Comparison of ENCODE assay signal across 9 cellular contexts in the genomic region with DNA sequence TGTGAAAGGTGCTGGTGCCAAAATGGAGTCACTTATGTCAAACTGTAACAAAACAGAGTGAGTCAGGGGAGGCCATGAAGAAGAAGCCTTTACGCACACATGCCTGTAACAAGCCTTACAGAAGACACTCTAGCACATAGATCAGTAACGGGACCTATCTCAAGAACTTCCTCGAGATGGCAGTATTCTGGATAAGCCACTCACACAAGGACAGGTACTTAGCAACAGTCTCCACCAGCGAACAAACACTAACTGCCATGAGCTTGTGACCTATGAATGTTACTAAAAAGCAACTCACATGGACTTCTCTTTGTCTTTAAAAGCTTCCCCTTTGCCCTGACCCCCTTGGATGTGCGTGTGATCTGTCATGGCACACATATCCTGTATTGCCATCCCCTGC.
DNase-seq lines count a peak whose midpoint lies in the region; ATAC-seq and TF ChIP-seq lines count a peak whose summit lies in the region.
"Had no signal": no experiment of that assay in that cellular context is flagged by ENCODE, and none has a peak within 500 bp of the region (broad histone marks: within the 10 kb centered on the region; RNA-seq: fewer than 3 reads in every experiment).

No MANE protein-coding gene starts in this region.

- no peaks in the 10 kb centered on the region for H3K9me3 ChIP-seq in OCI-LY1 (ENCODE audit: low read length)

- no peaks in the 10 kb centered on the region for H3F3A ChIP-seq in OCI-LY1 (ENCODE audit: insufficient read depth, low read length)

- no peaks in the 10 kb centered on the region for H3K9me2 ChIP-seq in OCI-LY1 (ENCODE audit: low read depth, low read length)

- H3K4me3 ChIP-seq in OCI-LY1 (ENCODE audit: low read depth, low read length, poor library complexity, severe bottlenecking): no peak overlapping the region

- peak; percentile 57 for TF ChIP-seq CTCF in HFFc6 (IDR thresholded peaks at IDR 0.05)
- TF ChIP-seq CTCF in OCI-LY1 (IDR thresholded peaks at IDR 0.05; ENCODE audit: low read length): peak; percentile 49; the same call in 1 of the 2 replicates
- peak; percentile 41 for TF ChIP-seq CTCF in foreskin keratinocyte (conservative IDR thresholded peaks at IDR 0.05)

- no peak overlapping the region; the same call in 1 of the 2 replicates for H3K4me3 Mint-ChIP-seq in HFFc6

- H3K9me3 Mint-ChIP-seq in HFFc6: no peaks in the 10 kb centered on the region

- H3K4me1 Mint-ChIP-seq in HFFc6 (ENCODE audit: low read depth): no peaks in the 10 kb centered on the region

- H3K79me2 ChIP-seq in OCI-LY1 (ENCODE audit: insufficient read depth, low read length): no peaks in the 10 kb centered on the region

- DNase-seq in DMS 273 treated with DMSO at 0.1 percent for 48 hours (lab: John Stamatoyannopoulos, UW) (peak; percentile 27), HFFc6 (peak; percentile 36), foreskin keratinocyte (peak in 1 of 2 donors; percentile 23), NCI-H2107 treated with DMSO at 0.1 percent for 48 hours (lab: John Stamatoyannopoulos, UW; ENCODE audit: unreplicated experiment) (no peak), dedifferentiated amniotic fluid mesenchymal stem cell (ENCODE audit: extremely low spot score) (no peak)
- no peak for DNase-seq in stimulated activated CD4-positive, alpha-beta T cell treated with anti-CD3 and anti-CD28 coated beads, Interleukin-2, amount 100 ng/mL, for 48 hours
- DNase-seq in stimulated activated CD8-positive, alpha-beta memory T cell treated with anti-CD3 and anti-CD28 coated beads, Interleukin-4, amount 100 ng/mL, for 48 hours: no peak
- DNase-seq: activated naive CD4-positive, alpha-beta T cell treated with anti-CD3 and anti-CD28 coated beads, Interleukin-2, amount 50 U/mL, for 16 hours had no signal

- H3K27me3 ChIP-seq in OCI-LY1 (ENCODE audit: insufficient read depth, low read length) (no peaks in the 10 kb centered on the region), foreskin keratinocyte (peaks cover 15% of the 10 kb centered on the region)

- no peaks in the 10 kb centered on the region for H3K36me3 Mint-ChIP-seq in HFFc6 (ENCODE audit: low read depth)

- H3K4me1 ChIP-seq in OCI-LY1 (ENCODE audit: insufficient read depth, low read length, severe bottlenecking): no peaks in the 10 kb centered on the region
- no peaks in the 10 kb centered on the region for H3K4me1 ChIP-seq in foreskin keratinocyte

- no peak overlapping the region for H3K9ac ChIP-seq in OCI-LY1 (ENCODE audit: low read length)

- ATAC-seq in foreskin keratinocyte: peak; percentile 73

- H3K27me3 Mint-ChIP-seq in HFFc6 (ENCODE audit: insufficient read depth): peaks cover 14% of the 10 kb centered on the region

- H4K20me1 ChIP-seq in OCI-LY1 (ENCODE audit: insufficient read depth, low read length): no peaks in the 10 kb centered on the region

- no peaks in the 10 kb centered on the region for H3K36me3 ChIP-seq in OCI-LY1 (ENCODE audit: insufficient read depth, low read length)

- H3K4me2 ChIP-seq in OCI-LY1 (ENCODE audit: low read length): no peak overlapping the region

- H3K27ac ChIP-seq in OCI-LY1 (ENCODE audit: low read depth, low read length, poor library complexity, severe bottlenecking): no peak overlapping the region
- no peak overlapping the region for H3K27ac ChIP-seq in foreskin keratinocyte

- H3K27ac Mint-ChIP-seq in HFFc6: no peak overlapping the region

- H2AFZ ChIP-seq in OCI-LY1 (ENCODE audit: low read length): no peak overlapping the region

Comparison
In these comparisons a context has a peak if more than half of its experiments do, and no peak if none do; other contexts are left out.
1. DNase-seq: peak in DMS 273 treated with DMSO at 0.1 percent for 48 hours (single experiment) and HFFc6 (single experiment); none in NCI-H2107 treated with DMSO at 0.1 percent for 48 hours (single experiment), dedifferentiated amniotic fluid mesenchymal stem cell (single experiment), stimulated activated CD4-positive, alpha-beta T cell treated with anti-CD3 and anti-CD28 coated beads, Interleukin-2, amount 100 ng/mL, for 48 hours (0 of 2) and stimulated activated CD8-positive, alpha-beta memory T cell treated with anti-CD3 and anti-CD28 coated beads, Interleukin-4, amount 100 ng/mL, for 48 hours (single experiment).
2. Peak in every context shown above with its lines, with median percentiles within 50 percentile points of each other: CTCF ChIP-seq.